Comparison of ENCODE assay signal across 8 cellular contexts in genomic region chr7:44846816-44847508, GRCh38. TPM values are rescaled to one million over a fixed set of nuclear protein-coding genes. Genes with fewer than 3 reads are reported as not detected.
DNase-seq lines count a peak whose midpoint lies in the region; ATAC-seq, FAIRE-seq and TF ChIP-seq lines count a peak whose summit lies in the region.

No MANE protein-coding gene starts in this region.

- DNase-seq in AG10803 (ENCODE audit: low read depth) (no peak), GM12878 (ENCODE audit: low read depth, low spot score) (no peak), mesendoderm (no peak), D341Med (ENCODE audit: low spot score) (no peak)
- no peak for DNase-seq in effector CD8-positive, alpha-beta T cell (lab: John Stamatoyannopoulos, UW)

- no peak overlapping the region for H2BK120ac ChIP-seq in mesendoderm (ENCODE audit: low read depth, low read length)

- peak overlapping the region; percentile 89 for H3K4me3 ChIP-seq in AG10803 (ENCODE audit: low read length)
- H3K4me3 ChIP-seq in GM12878, result peak overlapping the region; percentile 75
- peak overlapping the region; percentile 95 for H3K4me3 ChIP-seq in mesendoderm (ENCODE audit: low read length)

- RAD21 ChIA-PET in GM12878 (lab: Charles Lee; ENCODE audit: unreplicated experiment), result interaction anchor here (0.8 to 4.0 kb wide), 22 partner anchors 8 to 289 kb away, joined by 3 to 46 read pairs (median 6); partner anchors contain the start of genes OGDH, PURB and TMED4

- H4K8ac ChIP-seq in mesendoderm (ENCODE audit: low read depth, low read length), result no peak overlapping the region

- under 1% methylated on average over 12 of the region's 12 CpGs for WGBS in GM12878 (ENCODE audit: insufficient coverage, insufficient replicate concordance, low lambda C conversion rate, missing lambda C conversion rate)
- no CpG with 5 or more reads among the region's 12 CpGs for WGBS in mesendoderm (ENCODE audit: extremely low coverage, insufficient coverage, low lambda C conversion rate)

- H3K79me1 ChIP-seq in mesendoderm (ENCODE audit: low read length), result peaks cover 3% of the 10 kb centered on the region

- no peak overlapping the region for H2BK5ac ChIP-seq in mesendoderm (ENCODE audit: low read length)

- H3K79me2 ChIP-seq in GM12878 (ENCODE audit: control insufficient read depth, insufficient read depth, low read length) (peaks cover 55% of the 10 kb centered on the region), mesendoderm (ENCODE audit: control insufficient read depth, insufficient read depth, low read length) (peaks cover 40% of the 10 kb centered on the region)

- in situ Hi-C loops in GM12878 (cut with MboI), result no loop called here

- H4K5ac ChIP-seq in mesendoderm (ENCODE audit: low read length), result no peak overlapping the region

- no peaks in the 10 kb centered on the region; a peak in 2 of 4 replicates for H3K36me3 ChIP-seq in GM12878 (ENCODE audit: control insufficient read depth in 2 of 2, insufficient read depth in 2 of 2, low read length in 1 of 2)
- H3K36me3 ChIP-seq in mesendoderm (ENCODE audit: control insufficient read depth, insufficient read depth, low read length), result no peaks in the 10 kb centered on the region

- SMC1A ChIA-PET in GM12878 (lab: Charles Lee; ENCODE audit: uncharacterized antibody, unreplicated experiment), result interaction anchor here (0.6 to 8.0 kb wide), 27 partner anchors 9 to 273 kb away, joined by 3 to 46 read pairs (median 5); partner anchors contain the start of genes DDX56, OGDH, TMED4 and ZMIZ2

- H3K18ac ChIP-seq in mesendoderm (ENCODE audit: low read length), result peak overlapping the region; percentile 95

- no peak overlapping the region for H2BK15ac ChIP-seq in mesendoderm (replicated peaks; ENCODE audit: low read depth)

- TF ChIP-seq RAD21 in GM12878 (IDR thresholded peaks at IDR 0.05; ENCODE audit: insufficient read depth, low read depth, low read length), result no peak

- POLR2A ChIA-PET in GM12878 (lab: Charles Lee), result interaction anchor here (0.5 to 5.0 kb wide), 11 partner anchors 11 to 265 kb away, joined by 3 to 36 read pairs (median 6); partner anchors contain the start of genes PPIA, PURB, TMED4 and ZMIZ2

- H3K4ac ChIP-seq in mesendoderm (ENCODE audit: low read depth, low read length), result peak overlapping the region; percentile 46

- H4K20me1 ChIP-seq in GM12878 (ENCODE audit: control insufficient read depth, insufficient read depth), result no peaks in the 10 kb centered on the region; the same call in 1 of the 2 replicates

- CTCF ChIA-PET in GM12878 (lab: Yijun Ruan, JAX), result interaction anchor here (0.6 to 4.8 kb wide), 24 partner anchors 10 to 289 kb away, joined by 3 to 41 read pairs (median 5); partner anchors contain the start of genes DDX56, OGDH, PPIA and TMED4

- peak overlapping the region; percentile 96 for H3K56ac ChIP-seq in mesendoderm (ENCODE audit: low read length)

- no peak for FAIRE-seq in GM12878 (lab: Jason Lieb, UNC)

- H2AFZ ChIP-seq in GM12878 (ENCODE audit: control insufficient read depth, low read depth, low read length), result peak overlapping the region; percentile 86

- H2AK5ac ChIP-seq in mesendoderm (ENCODE audit: low read length), result no peak overlapping the region

- H3K27ac ChIP-seq in GM12878 (ENCODE audit: control insufficient read depth, insufficient read depth) (peak overlapping the region; percentile 87), mesendoderm (ENCODE audit: low read depth, low read length) (peak overlapping the region; percentile 94)

- no peak for TF ChIP-seq POLR2A in GM12878 (IDR thresholded peaks at IDR 0.05; ENCODE audit: low read depth, low read length)

- peak overlapping the region; percentile 68 for H3K4me2 ChIP-seq in GM12878 (ENCODE audit: control insufficient read depth, insufficient read depth)
- peak overlapping the region; percentile 75 for H3K4me2 ChIP-seq in mesendoderm (ENCODE audit: low read length)

- no peak overlapping the region for H3K23ac ChIP-seq in mesendoderm (ENCODE audit: low read length)

- ATAC-seq in HG02970 (IDR thresholded peaks at IDR 0.05; ENCODE audit: low FRiP score, unreplicated experiment) (peak; percentile 0), GM12878 (peak; percentile 29; the same call in 2 of the 3 replicates), GM21717 (IDR thresholded peaks at IDR 0.05; ENCODE audit: unreplicated experiment) (no peak), HG03520 (IDR thresholded peaks at IDR 0.05; ENCODE audit: unreplicated experiment) (no peak)

- intact Hi-C loops in GM12878 (cut with micrococcal nuclease; ENCODE audit: unreplicated experiment), result loop anchor here (1.0 to 5.0 kb wide), 4 partner anchors 51 to 265 kb away; partner anchors contain the start of genes PPIA and TBRG4

- H3K9ac ChIP-seq in GM12878 (ENCODE audit: control insufficient read depth, insufficient read depth, low read length) (peak overlapping the region; percentile 92), mesendoderm (ENCODE audit: low read length) (peak overlapping the region; percentile 99)

- no peaks in the 10 kb centered on the region for H3K27me3 ChIP-seq in GM12878 (replicated peaks in 1 of 2; ENCODE audit: control insufficient read depth in 2 of 2, insufficient read depth in 2 of 2, low read length in 1 of 2)
- no peaks in the 10 kb centered on the region for H3K27me3 ChIP-seq in mesendoderm (ENCODE audit: insufficient read depth, low read length, poor library complexity)

- peaks cover 8% of the 10 kb centered on the region; the same call in 1 of the 2 replicates for H3K4me1 ChIP-seq in GM12878 (ENCODE audit: control insufficient read depth, insufficient read depth, low read length)
- no peaks in the 10 kb centered on the region for H3K4me1 ChIP-seq in mesendoderm (ENCODE audit: control insufficient read depth, low read depth, low read length)

- no peaks in the 10 kb centered on the region for H3K9me3 ChIP-seq in GM12878 (replicated peaks; ENCODE audit: control insufficient read depth, insufficient read depth, low read length)

- no peak for TF ChIP-seq CTCF in AG10803 (conservative IDR thresholded peaks at IDR 0.05; ENCODE audit: low read length)
- no peak for TF ChIP-seq CTCF in GM12878 (IDR thresholded peaks at IDR 0.05 in 2 of 3, conservative IDR thresholded peaks at IDR 0.05 in 1 of 3; ENCODE audit: control insufficient read depth in 2 of 3, extremely low read depth in 1 of 3, insufficient read depth in 1 of 3, low read depth in 3 of 3, low read length in 3 of 3)

- TF ChIP-seq EP300 in GM12878 (IDR thresholded peaks at IDR 0.05; ENCODE audit: borderline replicate concordance in 1 of 2, control insufficient read depth in 1 of 2, low read depth in 2 of 2, low read length in 2 of 2), result 0 out of 4 replicates have a peak, but pooled peaks of 1 of the 2 experiments have one; percentile 25

- no TSS peak for BruUV-seq in GM12878 (replicated peaks; lab: Mats Ljungman, UMichigan)

RNA-seq across cellular contexts. Expression of gene H2AZ2, which starts 0.9 kb away (rescaled TPM):
- total RNA-seq in GM12878 (2013; cell fraction: nucleolus; rRNA removed), result 59.9 and 61.4 TPM in 2 replicates
- total RNA-seq in GM12878 (2014; rRNA removed), result 268 and 270 TPM in 2 replicates
- 166 and 170 TPM in 2 replicates for total RNA-seq in GM12878 (2014; rRNA removed; fragmentation: Illumina TruSeq; extraction: Trizol)
- 212 and 219 TPM in 2 replicates for total RNA-seq in GM12878 (2021)
- polyA plus RNA-seq in GM12878 (2011; ENCODE audit: low read depth), result 183 TPM
- 285 and 347 TPM in 2 replicates for polyA plus RNA-seq in GM12878 (2011; rRNA removed)
- 303 and 308 TPM in 2 replicates for polyA plus RNA-seq in GM12878 (2011; cell fraction: cytosol; rRNA removed)
- 78.4 and 86.9 TPM in 2 replicates for polyA plus RNA-seq in GM12878 (2011; cell fraction: nucleus; rRNA removed)
- 164 and 168 TPM in 2 replicates for polyA plus RNA-seq in GM12878 (2012)
- 154 and 167 TPM in 2 replicates for polyA plus RNA-seq in GM12878 (2014; fragmentation: Illumina TruSeq; extraction: Trizol)
- 100 to 1,000 TPM; 118 to 162 TPM for polyA plus RNA-seq in GM12878 (2014; fragmentation: Nextera tagmentation; extraction: Ambion mirVana)
- polyA plus RNA-seq in GM12878 (2014; rRNA removed), result 234 and 282 TPM in 2 replicates
- polyA plus RNA-seq in GM12878 (2016; fragmentation: Nextera tagmentation; extraction: Ambion mirVana), result 100 to 1,000 TPM; 358 to 366 TPM
- polyA minus RNA-seq in GM12878 (2011; rRNA and poly(A)+ RNA removed), result 137 and 175 TPM in 2 replicates
- 49.3 and 52.8 TPM in 2 replicates for polyA minus RNA-seq in GM12878 (2011; cell fraction: cytosol; rRNA and poly(A)+ RNA removed)
- polyA minus RNA-seq in GM12878 (2011; cell fraction: nucleus; rRNA and poly(A)+ RNA removed), result 13.1 and 19.0 TPM in 2 replicates
- 202 TPM for polyA plus RNA-seq in mesendoderm (2013, experiment 1 of 2)
- polyA plus RNA-seq in mesendoderm (2013, experiment 2 of 2), result 200 TPM

RNA-seq across cellular contexts. Expression of gene PURB, which starts 38.4 kb away (rescaled TPM):
- 43.4 and 43.6 TPM in 2 replicates for total RNA-seq in GM12878 (2013; cell fraction: nucleolus; rRNA removed)
- total RNA-seq in GM12878 (2014; rRNA removed) (9.0 and 10.1 TPM in 2 replicates), GM12878 (2014; rRNA removed; fragmentation: Illumina TruSeq; extraction: Trizol) (15.1 and 16.6 TPM in 2 replicates), GM12878 (2021) (17.3 and 18.6 TPM in 2 replicates)
- 7.6 TPM for polyA plus RNA-seq in GM12878 (2011; ENCODE audit: low read depth)
- polyA plus RNA-seq in GM12878 (2011; rRNA removed) (8.7 and 13.9 TPM in 2 replicates), GM12878 (2014; fragmentation: Illumina TruSeq; extraction: Trizol) (17.9 and 23.2 TPM in 2 replicates), GM12878 (2014; fragmentation: Nextera tagmentation; extraction: Ambion mirVana) (1 to 10 TPM; 2.5 to 2.8 TPM), GM12878 (2014; rRNA removed) (9.9 and 10.5 TPM in 2 replicates), GM12878 (2016; fragmentation: Nextera tagmentation; extraction: Ambion mirVana) (1 to 10 TPM in 1 of 2 experiments, under 1 TPM in 1; 0.77 to 1.5 TPM)
- polyA plus RNA-seq in GM12878 (2011; cell fraction: cytosol; rRNA removed), result 4.0 and 4.4 TPM in 2 replicates
- polyA plus RNA-seq in GM12878 (2011; cell fraction: nucleus; rRNA removed), result 7.5 and 8.0 TPM in 2 replicates
- 11.2 and 11.4 TPM in 2 replicates for polyA plus RNA-seq in GM12878 (2012)
- 5.1 and 5.8 TPM in 2 replicates for polyA minus RNA-seq in GM12878 (2011; rRNA and poly(A)+ RNA removed)
- 4.8 and 5.5 TPM in 2 replicates for polyA minus RNA-seq in GM12878 (2011; cell fraction: cytosol; rRNA and poly(A)+ RNA removed)
- 4.7 and 6.7 TPM in 2 replicates for polyA minus RNA-seq in GM12878 (2011; cell fraction: nucleus; rRNA and poly(A)+ RNA removed)
- polyA plus RNA-seq in mesendoderm (2013, experiment 1 of 2), result 10.5 TPM
- 10.2 TPM for polyA plus RNA-seq in mesendoderm (2013, experiment 2 of 2)

RNA-seq across cellular contexts. Expression of gene PPIA, which starts 50.5 kb away (rescaled TPM):
- total RNA-seq in GM12878 (2013; cell fraction: nucleolus; rRNA removed), result 199 and 207 TPM in 2 replicates
- 4,456 and 4,588 TPM in 2 replicates for total RNA-seq in GM12878 (2014; rRNA removed)
- total RNA-seq in GM12878 (2014; rRNA removed; fragmentation: Illumina TruSeq; extraction: Trizol), result 4,167 and 4,257 TPM in 2 replicates
- 2,712 and 2,761 TPM in 2 replicates for total RNA-seq in GM12878 (2021)
- 2,354 TPM for polyA plus RNA-seq in GM12878 (2011; ENCODE audit: low read depth)
- 5,180 and 5,731 TPM in 2 replicates for polyA plus RNA-seq in GM12878 (2011; rRNA removed)
- polyA plus RNA-seq in GM12878 (2011; cell fraction: cytosol; rRNA removed), result 5,694 and 5,820 TPM in 2 replicates
- polyA plus RNA-seq in GM12878 (2011; cell fraction: nucleus; rRNA removed), result 2,120 and 2,526 TPM in 2 replicates
- polyA plus RNA-seq in GM12878 (2012), result 2,415 and 3,182 TPM in 2 replicates
- 7,982 and 8,071 TPM in 2 replicates for polyA plus RNA-seq in GM12878 (2014; fragmentation: Illumina TruSeq; extraction: Trizol)
- polyA plus RNA-seq in GM12878 (2014; fragmentation: Nextera tagmentation; extraction: Ambion mirVana), result 1,000 to 10,000 TPM; 4,393 to 4,550 TPM
- 5,467 and 5,874 TPM in 2 replicates for polyA plus RNA-seq in GM12878 (2014; rRNA removed)
- 1,000 to 10,000 TPM; 5,978 to 5,991 TPM for polyA plus RNA-seq in GM12878 (2016; fragmentation: Nextera tagmentation; extraction: Ambion mirVana)
- polyA minus RNA-seq in GM12878 (2011; rRNA and poly(A)+ RNA removed), result 2,105 and 2,245 TPM in 2 replicates
- 516 and 593 TPM in 2 replicates for polyA minus RNA-seq in GM12878 (2011; cell fraction: cytosol; rRNA and poly(A)+ RNA removed)
- 234 and 319 TPM in 2 replicates for polyA minus RNA-seq in GM12878 (2011; cell fraction: nucleus; rRNA and poly(A)+ RNA removed)
- 3,157 TPM for polyA plus RNA-seq in mesendoderm (2013, experiment 1 of 2)
- 3,156 TPM for polyA plus RNA-seq in mesendoderm (2013, experiment 2 of 2)

Comparison
In these comparisons a context has a peak if more than half of its experiments do, and no peak if none do; other contexts are left out.
1. ATAC-seq: peak in HG02970 (single experiment) and GM12878 (single experiment); none in GM21717 (single experiment) and HG03520 (single experiment).
2. Peak in every context shown above with its lines, with median percentiles within 50 percentile points of each other: H3K4me3 ChIP-seq.